Comparison of ENCODE assay signal across 20 cellular contexts in the genomic region with DNA sequence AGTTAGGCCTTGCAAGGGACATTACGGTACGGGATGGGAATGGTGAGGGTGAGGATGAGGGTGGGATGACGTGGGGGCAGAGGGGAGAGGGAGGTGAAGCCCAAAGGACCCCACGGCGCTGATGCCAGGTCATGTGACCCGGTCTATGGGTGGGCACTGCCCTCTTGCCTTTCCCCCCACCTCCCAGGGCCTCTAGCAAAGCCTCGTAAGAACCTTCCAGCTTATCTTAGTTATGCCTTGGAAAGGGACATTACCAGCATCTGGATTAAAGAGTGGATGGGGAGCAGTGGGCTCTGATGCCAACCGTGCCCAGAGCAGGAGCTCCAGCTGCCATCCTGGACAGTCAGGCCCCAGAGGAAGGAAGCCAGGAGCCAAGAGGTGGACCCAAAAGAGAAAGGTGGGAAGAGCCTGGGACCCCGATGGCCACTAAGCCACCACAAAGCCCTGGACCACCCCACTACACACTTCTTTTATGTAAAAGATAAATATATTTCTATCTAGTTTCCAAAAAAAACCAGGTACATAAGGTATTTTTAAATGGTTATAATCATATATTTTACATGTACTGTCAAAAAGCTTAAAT. TPM values are rescaled to one million over a fixed set of nuclear protein-coding genes. Genes with fewer than 3 reads are reported as not detected.
A peak's percentile ranks its signal among the peaks of the same experiment; 100 is the strongest.
DNase-seq lines count a peak whose midpoint lies in the region; ATAC-seq and TF ChIP-seq lines count a peak whose summit lies in the region.
"Had no signal": no experiment of that assay in that cellular context is flagged by ENCODE, and none has a peak within 500 bp of the region (broad histone marks: within the 10 kb centered on the region; RNA-seq: fewer than 3 reads in every experiment).

No MANE protein-coding gene starts in this region.

- peaks cover 68% of the 10 kb centered on the region for H3K4me1 Mint-ChIP-seq in MCF 10A (ENCODE audit: insufficient read depth, unreplicated experiment)

- H3K4me3 ChIP-seq in suprapubic skin: no peak overlapping the region

- TF ChIP-seq EP300 in Ishikawa (IDR thresholded peaks at IDR 0.05; ENCODE audit: borderline replicate concordance) (no peak), suprapubic skin (IDR thresholded peaks at IDR 0.05) (no peak)

- H3K36me3 ChIP-seq in suprapubic skin: peaks cover 7% of the 10 kb centered on the region
- H3K36me3 ChIP-seq: BE2C had no signal

- intact Hi-C loops in MCF 10A (cut with micrococcal nuclease): loop anchor here (2.0 kb wide), 1 partner anchor 44 kb away; a partner anchor contains a TSS

- peaks cover 47% of the 10 kb centered on the region for H3K36me3 Mint-ChIP-seq in MCF 10A (ENCODE audit: insufficient read depth, unreplicated experiment)
- H3K36me3 Mint-ChIP-seq: IgD-negative memory B cell had no signal

- H3K4me1 ChIP-seq in suprapubic skin: peaks cover 64% of the 10 kb centered on the region

- POLR2A ChIA-PET in MCF 10A (lab: Yijun Ruan, JAX): interaction anchor here (0.6 to 6.5 kb wide), 13 partner anchors 9 to 110 kb away, joined by 3 to 97 read pairs (median 5); a partner anchor contains a TSS

- DNase-seq in MCF 10A (ENCODE audit: unreplicated experiment): no peak
- peak; percentile 55 for DNase-seq in mesenteric fat pad (ENCODE audit: low spot score)
- DNase-seq in suprapubic skin (ENCODE audit: low spot score in 2 of 2): peak; percentile 18 to 61
- no peak for DNase-seq in AG08396 (ENCODE audit: low spot score)
- DNase-seq: activated CD4-positive, alpha-beta T cell treated with anti-CD3 and anti-CD28 coated beads for 4 hours; activated naive CD4-positive, alpha-beta T cell treated with anti-CD3 and anti-CD28 coated beads for 36 hours; BE2C; DMS 273 treated with DMSO at 0.1 percent for 48 hours; GF-D8; mesendoderm; NCI-H1048; OCI-M1; stimulated activated CD4-positive, alpha-beta T cell treated with anti-CD3 and anti-CD28 coated beads, Interleukin-2, amount 100 ng/mL, for 48 hours; substantia nigra; T-helper 9 cell had no signal

- TF ChIP-seq CTCF in MCF 10A (IDR thresholded peaks at IDR 0.05; ENCODE audit: unreplicated experiment) (no peak), suprapubic skin (IDR thresholded peaks at IDR 0.05) (no peak)

- WGBS in suprapubic skin: 71% methylated on average over 9 of the region's 9 CpGs

- H3K4me3 Mint-ChIP-seq in MCF 10A (ENCODE audit: unreplicated experiment): no peak overlapping the region
- H3K4me3 Mint-ChIP-seq: activated naive CD4-positive, alpha-beta T cell treated with anti-CD3 and anti-CD28 coated beads for 36 hours had no signal

- TF ChIP-seq POLR2A in suprapubic skin (IDR thresholded peaks at IDR 0.05): no peak

- H3K27me3 Mint-ChIP-seq in MCF 10A (ENCODE audit: insufficient read depth, unreplicated experiment): no peaks in the 10 kb centered on the region

- no peak for TF ChIP-seq RAD21 in Ishikawa (IDR thresholded peaks at IDR 0.05; ENCODE audit: low read depth)

- H3K9me3 ChIP-seq in suprapubic skin: no peaks in the 10 kb centered on the region
- H3K9me3 ChIP-seq: BE2C had no signal

- CTCF ChIA-PET in MCF 10A (lab: Yijun Ruan, JAX): interaction anchor here (0.6 to 3.7 kb wide), 17 partner anchors 13 to 153 kb away, joined by 3 to 11 read pairs (median 4); no protein-coding TSS in a partner anchor

- no peaks in the 10 kb centered on the region for H3K9me3 Mint-ChIP-seq in MCF 10A (ENCODE audit: unreplicated experiment)
- H3K9me3 Mint-ChIP-seq: activated naive CD4-positive, alpha-beta T cell treated with anti-CD3 and anti-CD28 coated beads for 36 hours; IgD-negative memory B cell had no signal

- peak overlapping the region; percentile 45 for H3K27ac ChIP-seq in suprapubic skin

- no TSS peak for BruUV-seq in MCF 10A (replicated peaks; lab: Mats Ljungman, UMichigan)

- peak overlapping the region; percentile 69 for H3K27ac Mint-ChIP-seq in MCF 10A (ENCODE audit: low read depth, unreplicated experiment)
- H3K27ac Mint-ChIP-seq: activated naive CD4-positive, alpha-beta T cell treated with anti-CD3 and anti-CD28 coated beads for 36 hours had no signal

- no peaks in the 10 kb centered on the region for H3K27me3 ChIP-seq in suprapubic skin
- H3K27me3 ChIP-seq: BE2C had no signal

- ATAC-seq in GM18873 (IDR thresholded peaks at IDR 0.05; ENCODE audit: low FRiP score, unreplicated experiment): no peak
- no peak for ATAC-seq in HG02678 (IDR thresholded peaks at IDR 0.05; ENCODE audit: unreplicated experiment)
- no peak for ATAC-seq in SK-N-SH treated with all-trans-retinoic acid at 6 μM for 48 hours

TF ChIP-seq in Ishikawa, 13 proteins besides CTCF, POLR2A, EP300 and RAD21:
- TF ChIP-seq, protein P1, sequence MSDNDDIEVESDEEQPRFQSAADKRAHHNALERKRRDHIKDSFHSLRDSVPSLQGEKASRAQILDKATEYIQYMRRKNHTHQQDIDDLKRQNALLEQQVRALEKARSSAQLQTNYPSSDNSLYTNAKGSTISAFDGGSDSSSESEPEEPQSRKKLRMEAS (IDR thresholded peaks at IDR 0.05): no peak
- TF ChIP-seq TCF12 (IDR thresholded peaks at IDR 0.05; ENCODE audit: low read depth): no peak
- TF ChIP-seq, protein P2, sequence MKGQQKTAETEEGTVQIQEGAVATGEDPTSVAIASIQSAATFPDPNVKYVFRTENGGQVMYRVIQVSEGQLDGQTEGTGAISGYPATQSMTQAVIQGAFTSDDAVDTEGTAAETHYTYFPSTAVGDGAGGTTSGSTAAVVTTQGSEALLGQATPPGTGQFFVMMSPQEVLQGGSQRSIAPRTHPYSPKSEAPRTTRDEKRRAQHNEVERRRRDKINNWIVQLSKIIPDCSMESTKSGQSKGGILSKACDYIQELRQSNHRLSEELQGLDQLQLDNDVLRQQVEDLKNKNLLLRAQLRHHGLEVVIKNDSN (IDR thresholded peaks at IDR 0.05): peak; percentile 44

TF ChIP-seq in SK-N-SH treated with all-trans-retinoic acid at 6 μM for 48 hours, 23 proteins besides CTCF, POLR2A, EP300 and RAD21:
- no peak for TF ChIP-seq CSDC2 (CRISPR knock-in tag; IDR thresholded peaks at IDR 0.05)
- no peak for TF ChIP-seq ZNF565 (CRISPR knock-in tag; conservative IDR thresholded peaks at IDR 0.05; ENCODE audit: low read depth)
- no peak for TF ChIP-seq TOX (CRISPR knock-in tag; IDR thresholded peaks at IDR 0.05; ENCODE audit: borderline replicate concordance)
- TF ChIP-seq SNAI2 (CRISPR knock-in tag; IDR thresholded peaks at IDR 0.05): no peak

RNA-seq across cellular contexts. Expression of a gene that starts 40.9 kb away (rescaled TPM):
- total RNA-seq in MCF 10A (2022) (31.2 and 38.2 TPM in 2 replicates), mesenteric fat pad (58.3 TPM), suprapubic skin (10 to 100 TPM; 13.6 to 27.0 (median 19.7) TPM)

RNA-seq across cellular contexts. Expression of a gene that starts 43.4 kb away (rescaled TPM):
- total RNA-seq in MCF 10A (2022) (41.3 and 57.8 TPM in 2 replicates), mesenteric fat pad (41.6 TPM), suprapubic skin (10 to 100 TPM; 15.4 to 33.7 (median 21.4) TPM)

RNA-seq across cellular contexts. Expression of a gene that starts 57.2 kb away (rescaled TPM):
- total RNA-seq in MCF 10A (2022) (2.1 and 4.8 TPM in 2 replicates), mesenteric fat pad (6.4 TPM), suprapubic skin (1 to 10 TPM in 3 of 4 donors, under 1 TPM in 1; 0.97 to 1.6 (median 1.5) TPM)

Comparison
In these comparisons a context has a peak if more than half of its experiments do, and no peak if none do; other contexts are left out.
1. DNase-seq: peak in mesenteric fat pad (single experiment) and suprapubic skin (2 of 2); none in MCF 10A (single experiment) and AG08396 (single experiment).